Comparison of ENCODE assay signal across 7 cellular contexts in the genomic region with DNA sequence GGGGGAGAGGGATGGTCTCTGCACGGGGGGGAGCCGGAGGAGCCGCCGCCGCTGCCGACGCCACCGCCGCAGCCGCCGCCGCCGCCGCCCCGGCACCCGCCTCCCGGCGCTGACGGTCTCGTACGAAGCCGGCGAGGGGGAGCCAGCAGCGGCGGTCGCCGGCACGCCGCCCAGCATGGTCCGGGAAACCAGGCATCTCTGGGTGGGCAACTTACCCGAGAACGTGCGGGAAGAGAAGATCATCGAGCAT. TPM values are rescaled to one million over a fixed set of nuclear protein-coding genes. Genes with fewer than 3 reads are reported as not detected.
A peak's percentile ranks its signal among the peaks of the same experiment; 100 is the strongest.
DNase-seq lines count a peak whose midpoint lies in the region; ATAC-seq and TF ChIP-seq lines count a peak whose summit lies in the region.

No MANE protein-coding gene starts in this region.

- peak overlapping the region; percentile 89 for H3K27ac Mint-ChIP-seq in HFFc6
- H3K27ac Mint-ChIP-seq in activated T-cell treated with anti-CD3 and anti-CD28 coated beads, Interleukin-2, amount 50 U/mL, for 72 hours = peak overlapping the region; percentile 72
- H3K27ac Mint-ChIP-seq in stimulated activated naive CD8-positive, alpha-beta T cell treated with anti-CD3 and anti-CD28 coated beads, Interleukin-15, amount 100 ng/mL, for 72 hours = peak overlapping the region; percentile 93 to 97

- peaks cover 3% of the 10 kb centered on the region for H3K27me3 Mint-ChIP-seq in HFFc6 (ENCODE audit: insufficient read depth)
- H3K27me3 Mint-ChIP-seq in activated T-cell treated with anti-CD3 and anti-CD28 coated beads, Interleukin-2, amount 50 U/mL, for 72 hours (ENCODE audit: low read depth) = no peaks in the 10 kb centered on the region
- H3K27me3 Mint-ChIP-seq in stimulated activated naive CD8-positive, alpha-beta T cell treated with anti-CD3 and anti-CD28 coated beads, Interleukin-15, amount 100 ng/mL, for 72 hours = no peaks in the 10 kb centered on the region

- H3K4me1 Mint-ChIP-seq in HFFc6 (ENCODE audit: low read depth) = peaks cover 43% of the 10 kb centered on the region
- peaks cover 68% of the 10 kb centered on the region for H3K4me1 Mint-ChIP-seq in activated T-cell treated with anti-CD3 and anti-CD28 coated beads, Interleukin-2, amount 50 U/mL, for 72 hours (ENCODE audit: low read depth)
- H3K4me1 Mint-ChIP-seq in stimulated activated naive CD8-positive, alpha-beta T cell treated with anti-CD3 and anti-CD28 coated beads, Interleukin-15, amount 100 ng/mL, for 72 hours = peaks cover 64% of the 10 kb centered on the region

- no peak for DNase-seq in HFFc6
- DNase-seq in activated T-cell treated with anti-CD3 and anti-CD28 coated beads, Interleukin-2, amount 50 U/mL, for 72 hours = no peak
- DNase-seq in stimulated activated naive CD8-positive, alpha-beta T cell treated with anti-CD3 and anti-CD28 coated beads, Interleukin-15, amount 100 ng/mL, for 72 hours = no peak
- DNase-seq in NCI-H524 (lab: John Stamatoyannopoulos, UW) = no peak
- no peak for DNase-seq in COLO829 (ENCODE audit: low spot score)
- no peak for DNase-seq in NAMALWA (ENCODE audit: low spot score)

- H3K4me3 Mint-ChIP-seq in HFFc6 = peak overlapping the region; percentile 91
- H3K4me3 Mint-ChIP-seq in activated T-cell treated with anti-CD3 and anti-CD28 coated beads, Interleukin-2, amount 50 U/mL, for 72 hours = peak overlapping the region; percentile 92 to 93
- peak overlapping the region; percentile 94 for H3K4me3 Mint-ChIP-seq in stimulated activated naive CD8-positive, alpha-beta T cell treated with anti-CD3 and anti-CD28 coated beads, Interleukin-15, amount 100 ng/mL, for 72 hours

- no peak for ATAC-seq in activated T-cell treated with anti-CD3 and anti-CD28 coated beads, Interleukin-2, amount 50 U/mL, for 72 hours (replicated peaks in 1 of 2)
- ATAC-seq in stimulated activated naive CD8-positive, alpha-beta T cell treated with anti-CD3 and anti-CD28 coated beads, Interleukin-15, amount 100 ng/mL, for 72 hours = peak; percentile 18

- H3K9me3 ChIP-seq in iPS-18c (ENCODE audit: control insufficient read depth, insufficient read depth, low read length) = no peaks in the 10 kb centered on the region

- H3K4me3 ChIP-seq in iPS-18c (ENCODE audit: insufficient read depth, low read depth, low read length) = peak overlapping the region; percentile 95

- H3K36me3 Mint-ChIP-seq in HFFc6 (ENCODE audit: low read depth) = peaks cover 7% of the 10 kb centered on the region; the same call in 1 of the 2 replicates
- H3K36me3 Mint-ChIP-seq in activated T-cell treated with anti-CD3 and anti-CD28 coated beads, Interleukin-2, amount 50 U/mL, for 72 hours (ENCODE audit: insufficient read depth in 2 of 2) = peaks cover 4 to 7% of the 10 kb centered on the region in 2 donors

- TF ChIP-seq CTCF in HFFc6 (IDR thresholded peaks at IDR 0.05) = no peak

- H3K9me3 Mint-ChIP-seq in HFFc6 = no peaks in the 10 kb centered on the region
- H3K9me3 Mint-ChIP-seq in activated T-cell treated with anti-CD3 and anti-CD28 coated beads, Interleukin-2, amount 50 U/mL, for 72 hours = no peaks in the 10 kb centered on the region
- H3K9me3 Mint-ChIP-seq in stimulated activated naive CD8-positive, alpha-beta T cell treated with anti-CD3 and anti-CD28 coated beads, Interleukin-15, amount 100 ng/mL, for 72 hours = no peaks in the 10 kb centered on the region

RNA-seq across cellular contexts. Expression of gene SPEN, which starts 0.3 kb away (rescaled TPM):
- 10 to 100 TPM; 25.7 to 30.2 (median 27.6) TPM for total RNA-seq in HFFc6 (2021; fragmentation: NEBNext Ultra II Directional; extraction: Animal tissue kit (Norgen Biotek cat#: 25700))
- total RNA-seq in activated T-cell treated with anti-CD3 and anti-CD28 coated beads, Interleukin-2, amount 50 U/mL, for 72 hours = 10 to 100 TPM; 53.5 to 56.9 TPM

RNA-seq across cellular contexts. Expression of gene UQCRHL, which starts 40.4 kb away (rescaled TPM):
- total RNA-seq in HFFc6 (2021; fragmentation: NEBNext Ultra II Directional; extraction: Animal tissue kit (Norgen Biotek cat#: 25700)) = 1 to 10 TPM in 5 of 6 experiments, under 1 TPM in 1; 0.75 to 1.8 (median 1.5) TPM
- 1 to 10 TPM; 2.2 to 2.9 TPM for total RNA-seq in activated T-cell treated with anti-CD3 and anti-CD28 coated beads, Interleukin-2, amount 50 U/mL, for 72 hours
